Comparison of ENCODE assay signal across 9 cellular contexts in genomic region chr3:15558581-15558980, GRCh38. TPM values are rescaled to one million over a fixed set of nuclear protein-coding genes. Genes with fewer than 3 reads are reported as not detected.
"Had no signal": no experiment of that assay in that cellular context is flagged by ENCODE, and none has a peak within 500 bp of the region (broad histone marks: within the 10 kb centered on the region; RNA-seq: fewer than 3 reads in every experiment).

No MANE protein-coding gene starts in this region.

- H3K4me2 ChIP-seq: KMS-11 had no signal

- H3K4me3 ChIP-seq: GM23248, HAP-1 had no signal

- DNase-seq: GM23248, GOT3, H7, HFFc6, KBM-7 had no signal

- H3K9me3 ChIP-seq: HAP-1 had no signal

- H3K27ac ChIP-seq: GM23248, KMS-11 had no signal

- H3K9ac ChIP-seq: GM23248, KMS-11 had no signal

RNA-seq across cellular contexts. Expression of gene COLQ, which starts 37.1 kb away (rescaled TPM):
- total RNA-seq: H4, HT-29 had no signal
